ENCODE assay signal across 12 cellular contexts in genomic region chr16:68288252-68288650, GRCh38. TPM values are rescaled to one million over a fixed set of nuclear protein-coding genes. Genes with fewer than 3 reads are reported as not detected.
DNase-seq lines count a peak whose midpoint lies in the region; ATAC-seq, FAIRE-seq and TF ChIP-seq lines count a peak whose summit lies in the region.
"Had no signal": no experiment of that assay in that cellular context is flagged by ENCODE, and none has a peak within 500 bp of the region (broad histone marks: within the 10 kb centered on the region; RNA-seq: fewer than 3 reads in every experiment).

No MANE protein-coding gene starts in this region.

- H3K79me1 ChIP-seq in mesenchymal stem cell (replicated peaks; ENCODE audit: low read length, poor library complexity, severe bottlenecking) = peaks cover 55% of the 10 kb centered on the region

- no peaks in the 10 kb centered on the region for H3K27me3 Mint-ChIP-seq in activated naive CD4-positive, alpha-beta T cell treated with anti-CD3 and anti-CD28 coated beads for 36 hours (ENCODE audit: low read depth)
- no peaks in the 10 kb centered on the region for H3K27me3 Mint-ChIP-seq in astrocyte (ENCODE audit: low read depth, unreplicated experiment)

- DNase-seq in activated naive CD4-positive, alpha-beta T cell treated with anti-CD3 and anti-CD28 coated beads for 36 hours = no peak
- no peak for DNase-seq in activated naive CD4-positive, alpha-beta T cell treated with anti-CD3 and anti-CD28 coated beads, Interleukin-2, amount 50 U/mL, for 16 hours
- DNase-seq in astrocyte (ENCODE audit: low read depth) (no peak), mesenchymal stem cell (no peak), tibial nerve (ENCODE audit: low spot score in 2 of 2) (no peak), right lobe of liver (no peak), NCI-H1436 treated with DMSO at 0.1 percent for 48 hours (lab: John Stamatoyannopoulos, UW) (no peak), HPDE6-E6E7 (ENCODE audit: extremely low spot score) (no peak)
- DNase-seq: activated CD8-positive, alpha-beta memory T cell treated with anti-CD3 and anti-CD28 coated beads for 24 hours; NCI-H1417 had no signal

- H4K8ac ChIP-seq in mesenchymal stem cell (ENCODE audit: low read length) = no peak overlapping the region

- no peak overlapping the region for H4K91ac ChIP-seq in mesenchymal stem cell (ENCODE audit: low read length)

- peaks cover 95% of the 10 kb centered on the region for H3K4me1 Mint-ChIP-seq in activated naive CD4-positive, alpha-beta T cell treated with anti-CD3 and anti-CD28 coated beads for 36 hours (ENCODE audit: low read depth)
- H3K4me1 Mint-ChIP-seq in astrocyte (ENCODE audit: low read depth, unreplicated experiment) = peaks cover 19% of the 10 kb centered on the region

- no peak overlapping the region for H2BK15ac ChIP-seq in mesenchymal stem cell (ENCODE audit: low read depth, poor library complexity, severe bottlenecking)

- no peak overlapping the region for H3K4me3 Mint-ChIP-seq in activated naive CD4-positive, alpha-beta T cell treated with anti-CD3 and anti-CD28 coated beads for 36 hours
- no peak overlapping the region for H3K4me3 Mint-ChIP-seq in astrocyte (ENCODE audit: unreplicated experiment)

- no peaks in the 10 kb centered on the region for H3K27me3 ChIP-seq in astrocyte (ENCODE audit: insufficient read depth, low read length)
- no peaks in the 10 kb centered on the region for H3K27me3 ChIP-seq in mesenchymal stem cell (ENCODE audit: control insufficient read depth in 1 of 2, insufficient read depth in 1 of 2, low read length in 2 of 2)
- H3K27me3 ChIP-seq in tibial nerve = no peaks in the 10 kb centered on the region
- no peaks in the 10 kb centered on the region for H3K27me3 ChIP-seq in right lobe of liver
- H3K27me3 ChIP-seq: cardiac muscle cell had no signal

- 100% methylated on average over 1 of the region's 1 CpG for WGBS in mesenchymal stem cell
- 76 to 83% methylated on average over 1 of the region's 1 CpG for WGBS in tibial nerve, 2 donors
- no CpG with 5 or more reads among the region's 1 CpG for whole genome bisulfite sequencing in right lobe of liver (ENCODE audit: insufficient coverage, low coverage, low lambda C conversion rate, missing lambda C conversion rate)

- peak overlapping the region; percentile 92 for H3K27ac Mint-ChIP-seq in activated naive CD4-positive, alpha-beta T cell treated with anti-CD3 and anti-CD28 coated beads for 36 hours
- H3K27ac Mint-ChIP-seq in astrocyte (ENCODE audit: unreplicated experiment) = no peak overlapping the region

- no peak overlapping the region for H3K9ac ChIP-seq in astrocyte (ENCODE audit: low read length)
- peak overlapping the region; percentile 45 for H3K9ac ChIP-seq in mesenchymal stem cell (ENCODE audit: low read length)

- TF ChIP-seq EP300 in tibial nerve (IDR thresholded peaks at IDR 0.05) = peak in 1 of 2 donors; percentile 30

- no peak overlapping the region for H3K14ac ChIP-seq in mesenchymal stem cell (ENCODE audit: low read length in 2 of 2)

- intact Hi-C loops in activated naive CD4-positive, alpha-beta T cell treated with anti-CD3 and anti-CD28 coated beads for 36 hours (cut with micrococcal nuclease) = loop anchor here (5.0 kb wide), 1 partner anchor 201 kb away; the partner anchor contains the start of gene NFATC3
- intact Hi-C loops in right lobe of liver (cut with DNase I) = no loop called here

- no peak for FAIRE-seq in astrocyte (lab: Jason Lieb, UNC)
- FAIRE-seq: HTR-8/SVneo had no signal

- no peak overlapping the region for H2BK120ac ChIP-seq in mesenchymal stem cell (ENCODE audit: low read depth, low read length)

- H3K4me2 ChIP-seq in astrocyte (ENCODE audit: low read length) = peak overlapping the region; percentile 31
- no peak overlapping the region for H3K4me2 ChIP-seq in mesenchymal stem cell (ENCODE audit: low read length, poor library complexity, severe bottlenecking)

- no peak for TF ChIP-seq POLR2A in tibial nerve (IDR thresholded peaks at IDR 0.05)
- no peak for TF ChIP-seq POLR2A in right lobe of liver (IDR thresholded peaks at IDR 0.05)

- CTCF ChIA-PET in activated naive CD4-positive, alpha-beta T cell treated with anti-CD3 and anti-CD28 coated beads for 36 hours (lab: Charles Lee) = interaction anchor here (0.9 to 10.6 kb wide), 6 partner anchors 14 to 80 kb away, joined by 3 to 181 read pairs (median 4); partner anchors contain the start of gene SLC7A6

- peaks cover 59% of the 10 kb centered on the region for H3K79me2 ChIP-seq in astrocyte (ENCODE audit: insufficient read depth, low read length)

- H3K36me3 Mint-ChIP-seq in activated naive CD4-positive, alpha-beta T cell treated with anti-CD3 and anti-CD28 coated beads for 36 hours (ENCODE audit: low read depth) = peaks cover 55% of the 10 kb centered on the region
- peaks cover 18% of the 10 kb centered on the region for H3K36me3 Mint-ChIP-seq in astrocyte (ENCODE audit: low read depth, unreplicated experiment)

- no peak overlapping the region for H3K4ac ChIP-seq in mesenchymal stem cell (ENCODE audit: low read depth in 1 of 2, low read length in 2 of 2)

- H2BK12ac ChIP-seq in mesenchymal stem cell (ENCODE audit: low read length in 2 of 2) = no peak overlapping the region

- ATAC-seq in right lobe of liver = no peak

- H2AK5ac ChIP-seq in mesenchymal stem cell (ENCODE audit: low read length, severe bottlenecking) = no peak overlapping the region

- no peak overlapping the region for H2BK5ac ChIP-seq in mesenchymal stem cell (ENCODE audit: low read depth, low read length, poor library complexity, severe bottlenecking)

- H2AFZ ChIP-seq in astrocyte (ENCODE audit: low read depth, low read length) (no peak overlapping the region), mesenchymal stem cell (ENCODE audit: low read depth, low read length) (no peak overlapping the region)

- H3K23ac ChIP-seq in mesenchymal stem cell (ENCODE audit: low read length in 2 of 2) = no peak overlapping the region

- no peak overlapping the region for H3K27ac ChIP-seq in astrocyte (ENCODE audit: low read depth, low read length)
- H3K27ac ChIP-seq in mesenchymal stem cell (ENCODE audit: low read length, poor library complexity, severe bottlenecking) = no peak overlapping the region
- H3K27ac ChIP-seq in tibial nerve = peak overlapping the region; percentile 64 to 88 (median 74)
- H3K27ac ChIP-seq in right lobe of liver = no peak overlapping the region
- H3K27ac ChIP-seq: cardiac muscle cell had no signal

- H3K9me3 Mint-ChIP-seq in activated naive CD4-positive, alpha-beta T cell treated with anti-CD3 and anti-CD28 coated beads for 36 hours = no peaks in the 10 kb centered on the region
- no peaks in the 10 kb centered on the region for H3K9me3 Mint-ChIP-seq in astrocyte (ENCODE audit: unreplicated experiment)

- H3K18ac ChIP-seq in mesenchymal stem cell (ENCODE audit: low read depth in 1 of 2, low read length in 2 of 2) = no peak overlapping the region

- H3K9me3 ChIP-seq in astrocyte (ENCODE audit: insufficient read depth, low read depth, low read length) = no peaks in the 10 kb centered on the region
- H3K9me3 ChIP-seq in mesenchymal stem cell (ENCODE audit: control insufficient read depth, low read length) = no peaks in the 10 kb centered on the region
- H3K9me3 ChIP-seq in tibial nerve = no peaks in the 10 kb centered on the region
- no peaks in the 10 kb centered on the region for H3K9me3 ChIP-seq in right lobe of liver

- peaks cover 83% of the 10 kb centered on the region for H4K20me1 ChIP-seq in astrocyte (ENCODE audit: insufficient read depth, low read length)

- H3K4me3 ChIP-seq in astrocyte (ENCODE audit: insufficient read depth, low read depth, low read length) = no peak overlapping the region
- no peak overlapping the region for H3K4me3 ChIP-seq in mesenchymal stem cell (ENCODE audit: insufficient read depth in 1 of 2, low read depth in 1 of 2, low read length in 2 of 2)
- H3K4me3 ChIP-seq in tibial nerve = no peak overlapping the region
- H3K4me3 ChIP-seq in right lobe of liver = no peak overlapping the region
- H3K4me3 ChIP-seq: cardiac muscle cell had no signal

- TF ChIP-seq CTCF in astrocyte (IDR thresholded peaks at IDR 0.05; ENCODE audit: insufficient read depth, low read depth, low read length) (no peak), tibial nerve (IDR thresholded peaks at IDR 0.05) (no peak), right lobe of liver (IDR thresholded peaks at IDR 0.05) (no peak)

- H3K36me3 ChIP-seq in astrocyte (ENCODE audit: insufficient read depth, low read length) = peaks cover 24% of the 10 kb centered on the region
- H3K36me3 ChIP-seq in mesenchymal stem cell (ENCODE audit: control insufficient read depth in 1 of 2, insufficient read depth in 2 of 2, low read depth in 1 of 2, low read length in 2 of 2) = peaks cover 41 to 51% of the 10 kb centered on the region in 2 experiments
- H3K36me3 ChIP-seq in tibial nerve = peaks cover 0 to 45% (median 0%) of the 10 kb centered on the region in 3 donors
- H3K36me3 ChIP-seq in right lobe of liver = no peaks in the 10 kb centered on the region
- H3K36me3 ChIP-seq: cardiac muscle cell had no signal

- H3K4me1 ChIP-seq in astrocyte (ENCODE audit: insufficient read depth, low read length) = peaks cover 17% of the 10 kb centered on the region
- H3K4me1 ChIP-seq in mesenchymal stem cell (ENCODE audit: control insufficient read depth, insufficient read depth, low read depth, low read length) = peaks cover 8% of the 10 kb centered on the region
- peaks cover 0 to 93% (median 62%) of the 10 kb centered on the region in 4 donors for H3K4me1 ChIP-seq in tibial nerve
- peaks cover 0 to 4% (median 0%) of the 10 kb centered on the region in 4 donors for H3K4me1 ChIP-seq in right lobe of liver

RNA-seq across cellular contexts. Expression of gene SLC7A6OS, which starts 22.5 kb away (rescaled TPM):
- total RNA-seq in activated naive CD4-positive, alpha-beta T cell treated with anti-CD3 and anti-CD28 coated beads for 36 hours = 10 to 100 TPM; 23.0 to 26.4 TPM
- total RNA-seq in astrocyte (12.6 and 16.7 TPM in 2 replicates), tibial nerve (10 to 100 TPM; 13.4 to 19.5 (median 14.2) TPM), right lobe of liver (1 to 10 TPM; 4.0 to 5.4 (median 4.8) TPM)
- 7.0 TPM for polyA plus RNA-seq in mesenchymal stem cell (2013, experiment 1 of 2)
- polyA plus RNA-seq in mesenchymal stem cell (2013, experiment 2 of 2) = 7.0 TPM

RNA-seq across cellular contexts. Expression of gene PRMT7, which starts 22.6 kb away (rescaled TPM):
- 10 to 100 TPM; 51.6 to 52.4 TPM for total RNA-seq in activated naive CD4-positive, alpha-beta T cell treated with anti-CD3 and anti-CD28 coated beads for 36 hours
- total RNA-seq in astrocyte (36.7 and 41.5 TPM in 2 replicates), tibial nerve (10 to 100 TPM; 74.1 to 91.5 (median 78.0) TPM), right lobe of liver (10 to 100 TPM; 13.1 to 28.3 (median 21.1) TPM)
- polyA plus RNA-seq in mesenchymal stem cell (2013, experiment 1 of 2) = 14.6 TPM
- 14.7 TPM for polyA plus RNA-seq in mesenchymal stem cell (2013, experiment 2 of 2)

RNA-seq across cellular contexts. Expression of gene SLC7A6, which starts 23.9 kb away (rescaled TPM):
- total RNA-seq in activated naive CD4-positive, alpha-beta T cell treated with anti-CD3 and anti-CD28 coated beads for 36 hours = 10 to 100 TPM; 79.4 to 83.4 TPM
- 66.3 and 71.9 TPM in 2 replicates for total RNA-seq in astrocyte
- 27.0 TPM for polyA plus RNA-seq in mesenchymal stem cell (2013, experiment 1 of 2)
- polyA plus RNA-seq in mesenchymal stem cell (2013, experiment 2 of 2) = 34.1 TPM
- 100 to 1,000 TPM; 129 to 202 (median 181) TPM for total RNA-seq in tibial nerve
- 1 to 10 TPM; 1.6 to 9.6 (median 4.5) TPM for total RNA-seq in right lobe of liver

RNA-seq across cellular contexts. Expression of gene PLA2G15, which starts 43.1 kb away (rescaled TPM):
- total RNA-seq in activated naive CD4-positive, alpha-beta T cell treated with anti-CD3 and anti-CD28 coated beads for 36 hours = 1 to 10 TPM; 4.2 to 5.4 TPM
- total RNA-seq in astrocyte (25.0 and 26.8 TPM in 2 replicates), tibial nerve (10 to 100 TPM; 26.0 to 51.3 (median 30.2) TPM), right lobe of liver (10 to 100 TPM in 5 of 6 experiments, 1 to 10 TPM in 1; 9.7 to 21.2 (median 13.7) TPM)
- polyA plus RNA-seq in mesenchymal stem cell (2013, experiment 1 of 2) = 26.1 TPM
- polyA plus RNA-seq in mesenchymal stem cell (2013, experiment 2 of 2) = 25.9 TPM

RNA-seq across cellular contexts. Expression of gene ESRP2, which starts 52.3 kb away (rescaled TPM):
- under 1 TPM; 0.21 to 0.35 TPM for total RNA-seq in activated naive CD4-positive, alpha-beta T cell treated with anti-CD3 and anti-CD28 coated beads for 36 hours
- total RNA-seq in astrocyte = 2.5 and 5.1 TPM in 2 replicates
- 0.04 TPM for polyA plus RNA-seq in mesenchymal stem cell (2013, experiment 1 of 2)
- polyA plus RNA-seq in mesenchymal stem cell (2013, experiment 2 of 2) = 0.03 TPM
- 1 to 10 TPM in 2 of 4 donors, under 1 TPM in 2; 0.42 to 2.4 (median 1.2) TPM for total RNA-seq in tibial nerve
- 100 to 1,000 TPM in 1 of 6 experiments, 10 to 100 TPM in 5; 44.8 to 102 (median 57.9) TPM for total RNA-seq in right lobe of liver

Comparison
In these comparisons a context has a peak if more than half of its experiments do, and no peak if none do; other contexts are left out.
1. H3K27ac ChIP-seq: peak in tibial nerve (4 of 4); none in astrocyte (single experiment), mesenchymal stem cell (single experiment) and right lobe of liver (0 of 3).